ENCODE assay signal across 1 cellular context in the genomic region with DNA sequence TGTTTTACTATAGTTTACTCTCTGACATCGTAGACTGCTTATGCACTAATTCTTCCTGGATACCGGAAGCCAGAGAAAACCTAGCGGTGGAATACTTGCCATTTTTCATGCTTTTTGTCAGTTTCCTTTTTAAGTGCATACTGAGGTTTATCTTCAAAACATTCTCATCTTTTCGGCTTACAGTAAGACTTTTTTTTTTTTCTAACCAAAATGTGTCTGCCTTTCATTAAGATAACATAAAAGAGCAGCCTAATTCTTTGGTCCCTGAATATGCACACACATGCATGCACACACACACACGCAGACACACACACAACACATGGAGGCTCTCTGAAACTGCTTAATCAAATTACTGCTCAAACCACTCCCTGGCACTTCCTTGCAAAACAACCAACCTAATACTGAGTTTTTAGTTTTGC.
TF ChIP-seq lines count a peak whose summit lies in the region.

No MANE protein-coding gene starts in this region.

TF ChIP-seq in K562, 482 proteins besides CTCF, POLR2A, EP300 and RAD21 (continued from another document):
- TF ChIP-seq, protein P1, sequence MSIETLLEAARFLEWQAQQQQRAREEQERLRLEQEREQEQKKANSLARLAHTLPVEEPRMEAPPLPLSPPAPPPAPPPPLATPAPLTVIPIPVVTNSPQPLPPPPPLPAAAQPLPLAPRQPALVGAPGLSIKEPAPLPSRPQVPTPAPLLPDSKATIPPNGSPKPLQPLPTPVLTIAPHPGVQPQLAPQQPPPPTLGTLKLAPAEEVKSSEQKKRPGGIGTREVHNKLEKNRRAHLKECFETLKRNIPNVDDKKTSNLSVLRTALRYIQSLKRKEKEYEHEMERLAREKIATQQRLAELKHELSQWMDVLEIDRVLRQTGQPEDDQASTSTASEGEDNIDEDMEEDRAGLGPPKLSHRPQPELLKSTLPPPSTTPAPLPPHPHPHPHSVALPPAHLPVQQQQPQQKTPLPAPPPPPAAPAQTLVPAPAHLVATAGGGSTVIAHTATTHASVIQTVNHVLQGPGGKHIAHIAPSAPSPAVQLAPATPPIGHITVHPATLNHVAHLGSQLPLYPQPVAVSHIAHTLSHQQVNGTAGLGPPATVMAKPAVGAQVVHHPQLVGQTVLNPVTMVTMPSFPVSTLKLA (conservative IDR thresholded peaks at IDR 0.05) = 0 out of 4 replicates have a peak, but pooled peaks of 1 of the 2 experiments have one; percentile 38
- TF ChIP-seq ZEB2 (IDR thresholded peaks at IDR 0.05) = 0 out of 2 replicates have a peak, but pooled peaks have one; percentile 10
- TF ChIP-seq, protein P2, sequence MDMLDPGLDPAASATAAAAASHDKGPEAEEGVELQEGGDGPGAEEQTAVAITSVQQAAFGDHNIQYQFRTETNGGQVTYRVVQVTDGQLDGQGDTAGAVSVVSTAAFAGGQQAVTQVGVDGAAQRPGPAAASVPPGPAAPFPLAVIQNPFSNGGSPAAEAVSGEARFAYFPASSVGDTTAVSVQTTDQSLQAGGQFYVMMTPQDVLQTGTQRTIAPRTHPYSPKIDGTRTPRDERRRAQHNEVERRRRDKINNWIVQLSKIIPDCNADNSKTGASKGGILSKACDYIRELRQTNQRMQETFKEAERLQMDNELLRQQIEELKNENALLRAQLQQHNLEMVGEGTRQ (CRISPR knock-in tag; IDR thresholded peaks at IDR 0.05) = no peak
- no peak for TF ChIP-seq SRSF1 (IDR thresholded peaks at IDR 0.05; ENCODE audit: low read depth, low read length)
- TF ChIP-seq HDGF (IDR thresholded peaks at IDR 0.05) = 0 out of 2 replicates have a peak, but pooled peaks have one; percentile 31
- TF ChIP-seq HDAC1 (IDR thresholded peaks at IDR 0.05) = 0 out of 4 replicates have a peak, but pooled peaks of 1 of the 2 experiments have one; percentile 42
- TF ChIP-seq ETV1 (tag; conservative IDR thresholded peaks at IDR 0.05; ENCODE audit: low read depth) = peak; percentile 84
- peak; percentile 65 for TF ChIP-seq ELF1 (tag; IDR thresholded peaks at IDR 0.05)
- TF ChIP-seq NELFE (IDR thresholded peaks at IDR 0.05; ENCODE audit: insufficient read depth, insufficient read length) = no peak
- TF ChIP-seq SMARCA4 (IDR thresholded peaks at IDR 0.05) = 0 out of 2 replicates have a peak, but pooled peaks have one; percentile 18
- no peak for TF ChIP-seq ZNF143 (CRISPR knock-in tag; IDR thresholded peaks at IDR 0.05)
- TF ChIP-seq KHSRP (IDR thresholded peaks at IDR 0.05) = no peak
- TF ChIP-seq, protein P3, sequence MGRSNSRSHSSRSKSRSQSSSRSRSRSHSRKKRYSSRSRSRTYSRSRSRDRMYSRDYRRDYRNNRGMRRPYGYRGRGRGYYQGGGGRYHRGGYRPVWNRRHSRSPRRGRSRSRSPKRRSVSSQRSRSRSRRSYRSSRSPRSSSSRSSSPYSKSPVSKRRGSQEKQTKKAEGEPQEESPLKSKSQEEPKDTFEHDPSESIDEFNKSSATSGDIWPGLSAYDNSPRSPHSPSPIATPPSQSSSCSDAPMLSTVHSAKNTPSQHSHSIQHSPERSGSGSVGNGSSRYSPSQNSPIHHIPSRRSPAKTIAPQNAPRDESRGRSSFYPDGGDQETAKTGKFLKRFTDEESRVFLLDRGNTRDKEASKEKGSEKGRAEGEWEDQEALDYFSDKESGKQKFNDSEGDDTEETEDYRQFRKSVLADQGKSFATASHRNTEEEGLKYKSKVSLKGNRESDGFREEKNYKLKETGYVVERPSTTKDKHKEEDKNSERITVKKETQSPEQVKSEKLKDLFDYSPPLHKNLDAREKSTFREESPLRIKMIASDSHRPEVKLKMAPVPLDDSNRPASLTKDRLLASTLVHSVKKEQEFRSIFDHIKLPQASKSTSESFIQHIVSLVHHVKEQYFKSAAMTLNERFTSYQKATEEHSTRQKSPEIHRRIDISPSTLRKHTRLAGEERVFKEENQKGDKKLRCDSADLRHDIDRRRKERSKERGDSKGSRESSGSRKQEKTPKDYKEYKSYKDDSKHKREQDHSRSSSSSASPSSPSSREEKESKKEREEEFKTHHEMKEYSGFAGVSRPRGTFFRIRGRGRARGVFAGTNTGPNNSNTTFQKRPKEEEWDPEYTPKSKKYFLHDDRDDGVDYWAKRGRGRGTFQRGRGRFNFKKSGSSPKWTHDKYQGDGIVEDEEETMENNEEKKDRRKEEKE (IDR thresholded peaks at IDR 0.05; ENCODE audit: borderline replicate concordance in 1 of 2, control insufficient read depth in 1 of 2, low read depth in 2 of 2, low read length in 1 of 2) = no peak
- peak; percentile 51; the same call in 1 of the 2 replicates for TF ChIP-seq GABPA (tag; conservative IDR thresholded peaks at IDR 0.05; ENCODE audit: low read depth)
- 0 out of 2 replicates have a peak, but pooled peaks have one; percentile 12 for TF ChIP-seq MYNN (IDR thresholded peaks at IDR 0.05)
- no peak for TF ChIP-seq MYNN (CRISPR knock-in tag; IDR thresholded peaks at IDR 0.05)
- no peak for TF ChIP-seq RHOXF2B (CRISPR knock-in tag; conservative IDR thresholded peaks at IDR 0.05)
- no peak for TF ChIP-seq ZNF695 (CRISPR knock-in tag; IDR thresholded peaks at IDR 0.05)
- TF ChIP-seq CHD1 (IDR thresholded peaks at IDR 0.05; ENCODE audit: low read length) = peak; percentile 76
- no peak for TF ChIP-seq DMBX1 (CRISPR knock-in tag; IDR thresholded peaks at IDR 0.05; ENCODE audit: borderline replicate concordance)
- no peak for TF ChIP-seq TRIM24 (IDR thresholded peaks at IDR 0.05)
